In the genomic region with DNA sequence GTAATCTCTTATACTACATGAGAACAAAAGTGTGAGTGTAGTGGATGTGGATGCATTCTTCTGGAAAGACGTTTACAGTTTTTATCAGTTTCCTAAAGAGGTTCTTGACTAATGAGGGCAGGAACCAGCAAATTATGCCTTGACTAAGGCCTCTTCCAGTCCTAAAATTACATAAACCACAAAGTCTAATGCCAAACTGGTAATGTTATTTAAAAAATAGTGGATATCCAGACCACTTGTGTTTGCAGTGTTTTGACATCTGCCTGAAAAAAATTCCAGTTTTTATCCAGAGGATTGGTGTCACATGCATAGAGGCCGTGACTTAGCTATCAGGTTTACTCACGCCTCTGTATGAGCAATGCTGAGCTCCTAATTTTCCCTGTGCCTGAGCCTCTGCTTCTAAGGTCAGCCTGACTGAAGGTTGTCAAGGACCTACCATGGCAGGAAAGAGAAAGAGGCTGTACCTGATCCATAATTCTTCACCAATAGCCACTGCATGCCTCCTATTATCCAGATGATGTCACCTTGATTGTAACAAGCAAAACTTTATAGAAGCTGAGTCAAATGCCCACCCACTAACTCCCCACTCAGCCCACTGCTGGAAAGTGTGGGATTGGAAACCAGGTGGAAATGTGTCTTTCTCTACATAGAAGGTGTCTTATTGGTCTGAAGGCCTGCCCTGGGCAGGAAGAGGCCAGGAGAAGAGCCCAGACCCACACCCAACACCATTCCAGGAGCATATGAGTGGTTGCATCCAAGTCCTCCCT, we compare ENCODE assay signal across 15 cellular contexts.
DNase-seq lines count a peak whose midpoint lies in the region; ATAC-seq, FAIRE-seq and TF ChIP-seq lines count a peak whose summit lies in the region.
"Had no signal": no experiment of that assay in that cellular context is flagged by ENCODE, and none has a peak within 500 bp of the region (broad histone marks: within the 10 kb centered on the region; RNA-seq: fewer than 3 reads in every experiment).

No MANE protein-coding gene starts in this region.

- H3K4me3 ChIP-seq in DND-41 (ENCODE audit: low read depth in 1 of 2, low read length in 2 of 2) (no peak overlapping the region), HL-60 (replicated peaks; ENCODE audit: insufficient read depth, low read length) (no peak overlapping the region), bronchial epithelial cell (ENCODE audit: low read depth, low read length) (no peak overlapping the region), neutrophil (ENCODE audit: low read depth in 1 of 2, low read length in 1 of 2) (no peak overlapping the region)
- H3K4me3 ChIP-seq: GM12878, Peyer's patch had no signal

- no peak for TF ChIP-seq POLR2A in erythroblast (IDR thresholded peaks at IDR 0.05; ENCODE audit: low read length)

- H3K79me2 ChIP-seq in DND-41 (ENCODE audit: insufficient read depth, low read length) = no peaks in the 10 kb centered on the region

- H2AFZ ChIP-seq in DND-41 (ENCODE audit: low read depth, low read length) = peak overlapping the region; percentile 64

- ATAC-seq in DND-41 (ENCODE audit: insufficient read depth, low read depth) (peak; percentile 47; the same call in 2 of the 3 replicates), HG03565 (IDR thresholded peaks at IDR 0.05; ENCODE audit: unreplicated experiment) (no peak)
- ATAC-seq: GM12878 had no signal

- no peak for TF ChIP-seq CTCF in DND-41 (IDR thresholded peaks at IDR 0.05; ENCODE audit: borderline replicate concordance, extremely low read depth, low read length, poor library complexity, severe bottlenecking)
- TF ChIP-seq CTCF in HL-60 (IDR thresholded peaks at IDR 0.05; ENCODE audit: insufficient read depth, low read length) = no peak
- TF ChIP-seq CTCF in bronchial epithelial cell (IDR thresholded peaks at IDR 0.05; ENCODE audit: insufficient read depth, low read length, severe bottlenecking) = no peak
- TF ChIP-seq CTCF in neutrophil (IDR thresholded peaks at IDR 0.05) = no peak

- H3K27ac ChIP-seq in DND-41 (ENCODE audit: low read length) (peak overlapping the region; percentile 75), HL-60 (replicated peaks) (peak overlapping the region; percentile 45), neutrophil (peak overlapping the region; percentile 56)
- H3K27ac ChIP-seq: Peyer's patch had no signal

- DNase-seq in DND-41 (no peak), HL-60 (ENCODE audit: low read depth in 1 of 2, low spot score in 1 of 2) (no peak), bronchial epithelial cell (ENCODE audit: low read depth) (peak; percentile 13), erythroblast (lab: John Stamatoyannopoulos, UW) (no peak), pons (ENCODE audit: low spot score) (no peak), D341Med (ENCODE audit: low spot score) (no peak)
- DNase-seq: CD4-positive, CD25-positive, alpha-beta regulatory T cell; NCI-H146; NCI-H69; Peyer's patch; SHP77 had no signal

- H3K4me2 ChIP-seq in DND-41 (ENCODE audit: insufficient read depth, low read length) = peak overlapping the region; percentile 35

- FAIRE-seq in bronchial epithelial cell (lab: Jason Lieb, UNC) = no peak
- FAIRE-seq: GM12878, H1 had no signal

- H3K4me1 ChIP-seq in DND-41 (ENCODE audit: insufficient read depth, low read length) (peaks cover 33% of the 10 kb centered on the region), neutrophil (ENCODE audit: control insufficient read depth in 1 of 2, insufficient read depth in 1 of 2, low read depth in 1 of 2, low read length in 1 of 2) (peaks cover 58 to 60% of the 10 kb centered on the region in 2 experiments)

- H3K9me3 ChIP-seq in DND-41 (ENCODE audit: insufficient read depth, low read length, severe bottlenecking) (no peaks in the 10 kb centered on the region), neutrophil (no peaks in the 10 kb centered on the region)
- H3K9me3 ChIP-seq: Peyer's patch had no signal

- peak overlapping the region; percentile 35; the same call in 1 of the 2 replicates for H3K9ac ChIP-seq in DND-41 (ENCODE audit: low read depth, low read length)

- no peaks in the 10 kb centered on the region for H4K20me1 ChIP-seq in DND-41 (ENCODE audit: insufficient read depth, low read length)

- H3K27me3 ChIP-seq in DND-41 (ENCODE audit: insufficient read depth, low read length, poor library complexity) (no peaks in the 10 kb centered on the region), HL-60 (ENCODE audit: insufficient read depth, poor library complexity, severe bottlenecking) (no peaks in the 10 kb centered on the region), bronchial epithelial cell (ENCODE audit: control insufficient read depth, insufficient read depth, low read length) (no peaks in the 10 kb centered on the region), neutrophil (no peaks in the 10 kb centered on the region)
- H3K27me3 ChIP-seq: Peyer's patch had no signal

- H3K36me3 ChIP-seq in DND-41 (ENCODE audit: insufficient read depth, low read length) (no peaks in the 10 kb centered on the region), bronchial epithelial cell (ENCODE audit: control insufficient read depth, insufficient read depth, low read length) (no peaks in the 10 kb centered on the region), neutrophil (no peaks in the 10 kb centered on the region)
- H3K36me3 ChIP-seq: Peyer's patch had no signal
